In the genomic region with DNA sequence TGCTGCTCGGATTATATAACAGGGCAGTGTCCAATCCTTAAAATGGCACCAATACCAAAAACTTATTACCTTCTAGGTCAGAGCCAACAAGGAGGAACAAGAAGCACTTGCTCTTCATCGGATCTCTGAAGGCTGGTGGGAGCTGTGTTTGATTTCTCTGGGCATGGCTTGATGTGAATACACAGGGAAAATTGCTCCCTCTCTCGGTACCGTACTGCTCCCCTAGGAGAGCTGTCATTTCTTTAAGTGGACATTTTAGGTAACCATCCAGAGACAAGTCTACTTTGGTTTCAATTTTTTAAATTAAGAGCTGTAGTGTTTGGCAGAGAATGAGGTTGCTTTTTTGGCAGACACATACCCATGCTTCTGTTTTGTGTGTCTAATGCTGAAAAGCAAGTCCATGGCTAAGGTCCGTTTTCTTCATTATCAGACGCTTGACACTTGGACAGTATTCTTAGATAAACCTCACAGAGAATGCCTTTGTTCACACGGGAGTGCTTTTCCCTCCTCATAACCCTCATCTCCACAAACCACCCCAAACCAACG, we compare ENCODE assay signal across 19 cellular contexts.
DNase-seq lines count a peak whose midpoint lies in the region; FAIRE-seq and TF ChIP-seq lines count a peak whose summit lies in the region.
"Had no signal": no experiment of that assay in that cellular context is flagged by ENCODE, and none has a peak within 500 bp of the region (broad histone marks: within the 10 kb centered on the region; RNA-seq: fewer than 3 reads in every experiment).

No MANE protein-coding gene starts in this region.

- no peak overlapping the region for H3K4me3 ChIP-seq in astrocyte (ENCODE audit: insufficient read depth, low read depth, low read length)
- H3K4me3 ChIP-seq in fibroblast of the aortic adventitia (ENCODE audit: low read depth, low read length): no peak overlapping the region
- H3K4me3 ChIP-seq in osteoblast (ENCODE audit: insufficient read depth, low read length): no peak overlapping the region
- H3K4me3 ChIP-seq: pancreas, smooth muscle cell had no signal

- H3K4me3 Mint-ChIP-seq in astrocyte (ENCODE audit: unreplicated experiment): no peak overlapping the region
- no peak overlapping the region for H3K4me3 Mint-ChIP-seq in MCF 10A (ENCODE audit: unreplicated experiment)
- H3K4me3 Mint-ChIP-seq: effector memory CD8-positive, alpha-beta T cell; stimulated activated memory B cell treated with anti-CD40 and anti-IgM and Interleukin-4, amounts not matched to agents 10 μg/mL and 1 μg/mL and 100 μg/mL, for 72 hours; type B pancreatic cell had no signal

- CTCF ChIA-PET in MCF 10A (lab: Yijun Ruan, JAX): interaction anchor here (0.6 kb wide), 1 partner anchor 40 kb away, joined by 3 read pairs; no protein-coding TSS in a partner anchor

- no TSS peak for BruUV-seq in MCF 10A (replicated peaks; lab: Mats Ljungman, UMichigan)

- H3K79me2 ChIP-seq in astrocyte (ENCODE audit: insufficient read depth, low read length) (no peaks in the 10 kb centered on the region), osteoblast (ENCODE audit: insufficient read depth, low read length) (no peaks in the 10 kb centered on the region)

- no peak for FAIRE-seq in astrocyte (lab: Jason Lieb, UNC)
- FAIRE-seq: pancreas had no signal

- intact Hi-C loops in MCF 10A (cut with micrococcal nuclease): no loop called here

- H2AFZ ChIP-seq in astrocyte (ENCODE audit: low read depth, low read length) (peak overlapping the region; percentile 13), osteoblast (ENCODE audit: low read length) (no peak overlapping the region)

- no peak overlapping the region for H3K27ac Mint-ChIP-seq in astrocyte (ENCODE audit: unreplicated experiment)
- H3K27ac Mint-ChIP-seq in MCF 10A (ENCODE audit: low read depth, unreplicated experiment): no peak overlapping the region
- H3K27ac Mint-ChIP-seq: effector memory CD8-positive, alpha-beta T cell; stimulated activated memory B cell treated with anti-CD40 and anti-IgM and Interleukin-4, amounts not matched to agents 10 μg/mL and 1 μg/mL and 100 μg/mL, for 72 hours; type B pancreatic cell had no signal

- peaks cover 4% of the 10 kb centered on the region for H3K36me3 Mint-ChIP-seq in astrocyte (ENCODE audit: low read depth, unreplicated experiment)
- H3K36me3 Mint-ChIP-seq in MCF 10A (ENCODE audit: insufficient read depth, unreplicated experiment): no peaks in the 10 kb centered on the region
- H3K36me3 Mint-ChIP-seq: stimulated activated memory B cell treated with anti-CD40 and anti-IgM and Interleukin-4, amounts not matched to agents 10 μg/mL and 1 μg/mL and 100 μg/mL, for 72 hours had no signal

- H3K27ac ChIP-seq in astrocyte (ENCODE audit: low read depth, low read length) (no peak overlapping the region), osteoblast (ENCODE audit: low read depth, low read length) (no peak overlapping the region)
- H3K27ac ChIP-seq: pancreas had no signal

- no peaks in the 10 kb centered on the region for H4K20me1 ChIP-seq in astrocyte (ENCODE audit: insufficient read depth, low read length)
- H4K20me1 ChIP-seq in osteoblast (ENCODE audit: insufficient read depth, low read length): no peaks in the 10 kb centered on the region

- H3K27me3 ChIP-seq in astrocyte (ENCODE audit: insufficient read depth, low read length): no peaks in the 10 kb centered on the region
- H3K27me3 ChIP-seq in osteoblast (ENCODE audit: insufficient read depth, low read length): peaks cover 3% of the 10 kb centered on the region
- H3K27me3 ChIP-seq: pancreas had no signal

- peak; percentile 48 for DNase-seq in GM03348 (ENCODE audit: low spot score)
- no peak for DNase-seq in astrocyte (ENCODE audit: low read depth)
- DNase-seq in fibroblast of the aortic adventitia (ENCODE audit: low read depth): peak; percentile 36
- DNase-seq in osteoblast (ENCODE audit: insufficient read length, low spot score, missing footprints): peak; percentile 50
- DNase-seq in NOMO-1 (lab: John Stamatoyannopoulos, UW; ENCODE audit: unreplicated experiment in 2 of 2): no peak
- no peak for DNase-seq in T1000 (lab: John Stamatoyannopoulos, UW)
- DNase-seq in MCF 10A (ENCODE audit: unreplicated experiment): no peak
- DNase-seq in NCI-H1105 treated with DMSO at 0.1 percent for 48 hours (lab: John Stamatoyannopoulos, UW): no peak
- DNase-seq: activated CD4-positive, alpha-beta T cell treated with anti-CD3 and anti-CD28 coated beads for 4 hours; activated naive CD4-positive, alpha-beta T cell treated with Interleukin-2 at 50 U/mL for 16 hours; effector memory CD8-positive, alpha-beta T cell; GF-D8; kidney glomerular epithelial cell; NCI-H82; pancreas; T-helper 2 cell had no signal

- no peaks in the 10 kb centered on the region for H3K4me1 ChIP-seq in astrocyte (ENCODE audit: insufficient read depth, low read length)
- no peaks in the 10 kb centered on the region for H3K4me1 ChIP-seq in osteoblast (ENCODE audit: insufficient read depth, low read length)
- H3K4me1 ChIP-seq: pancreas had no signal

- no peak for TF ChIP-seq CTCF in astrocyte (IDR thresholded peaks at IDR 0.05; ENCODE audit: insufficient read depth, low read depth, low read length)
- TF ChIP-seq CTCF in fibroblast of the aortic adventitia (IDR thresholded peaks at IDR 0.05; ENCODE audit: insufficient read depth, low read length): peak; percentile 42
- peak; percentile 46 for TF ChIP-seq CTCF in osteoblast (IDR thresholded peaks at IDR 0.05; ENCODE audit: extremely low read depth, low read depth, low read length)
- TF ChIP-seq CTCF in MCF 10A (IDR thresholded peaks at IDR 0.05; ENCODE audit: unreplicated experiment): no peak

- peaks cover 22% of the 10 kb centered on the region for H3K9me3 Mint-ChIP-seq in astrocyte (ENCODE audit: unreplicated experiment)
- no peaks in the 10 kb centered on the region for H3K9me3 Mint-ChIP-seq in MCF 10A (ENCODE audit: unreplicated experiment)

- H3K27me3 Mint-ChIP-seq in astrocyte (ENCODE audit: low read depth, unreplicated experiment): no peaks in the 10 kb centered on the region
- no peaks in the 10 kb centered on the region for H3K27me3 Mint-ChIP-seq in MCF 10A (ENCODE audit: insufficient read depth, unreplicated experiment)
- H3K27me3 Mint-ChIP-seq: type B pancreatic cell had no signal

- H3K4me2 ChIP-seq in astrocyte (ENCODE audit: low read length) (no peak overlapping the region), osteoblast (ENCODE audit: insufficient read depth, low read length) (no peak overlapping the region)
- H3K4me2 ChIP-seq: smooth muscle cell had no signal

- H3K36me3 ChIP-seq in astrocyte (ENCODE audit: insufficient read depth, low read length) (no peaks in the 10 kb centered on the region), osteoblast (ENCODE audit: insufficient read depth, low read length) (no peaks in the 10 kb centered on the region)
- H3K36me3 ChIP-seq: pancreas had no signal

- POLR2A ChIA-PET in MCF 10A (lab: Yijun Ruan, JAX): no interaction called here

- H3K9me3 ChIP-seq in astrocyte (ENCODE audit: insufficient read depth, low read depth, low read length): no peaks in the 10 kb centered on the region
- no peaks in the 10 kb centered on the region for H3K9me3 ChIP-seq in osteoblast (ENCODE audit: low read depth, low read length)
- H3K9me3 ChIP-seq: pancreas had no signal

- no peak overlapping the region for H3K9ac ChIP-seq in astrocyte (ENCODE audit: low read length)

- H3K4me1 Mint-ChIP-seq in astrocyte (ENCODE audit: low read depth, unreplicated experiment): peaks cover 5% of the 10 kb centered on the region
- H3K4me1 Mint-ChIP-seq in MCF 10A (ENCODE audit: insufficient read depth, unreplicated experiment): no peaks in the 10 kb centered on the region
- H3K4me1 Mint-ChIP-seq: stimulated activated memory B cell treated with anti-CD40 and anti-IgM and Interleukin-4, amounts not matched to agents 10 μg/mL and 1 μg/mL and 100 μg/mL, for 72 hours had no signal

Comparison
In these comparisons a context has a peak if more than half of its experiments do, and no peak if none do; other contexts are left out.
1. DNase-seq: peak in GM03348 (single experiment), fibroblast of the aortic adventitia (single experiment) and osteoblast (single experiment); none in astrocyte (single experiment), NOMO-1 (0 of 2), T1000 (single experiment), MCF 10A (single experiment) and NCI-H1105 treated with DMSO at 0.1 percent for 48 hours (single experiment).
2. CTCF ChIP-seq: peak in fibroblast of the aortic adventitia (single experiment) and osteoblast (single experiment); none in astrocyte (single experiment) and MCF 10A (single experiment).